25 cellular contexts compared by ENCODE assay signal in the genomic region with DNA sequence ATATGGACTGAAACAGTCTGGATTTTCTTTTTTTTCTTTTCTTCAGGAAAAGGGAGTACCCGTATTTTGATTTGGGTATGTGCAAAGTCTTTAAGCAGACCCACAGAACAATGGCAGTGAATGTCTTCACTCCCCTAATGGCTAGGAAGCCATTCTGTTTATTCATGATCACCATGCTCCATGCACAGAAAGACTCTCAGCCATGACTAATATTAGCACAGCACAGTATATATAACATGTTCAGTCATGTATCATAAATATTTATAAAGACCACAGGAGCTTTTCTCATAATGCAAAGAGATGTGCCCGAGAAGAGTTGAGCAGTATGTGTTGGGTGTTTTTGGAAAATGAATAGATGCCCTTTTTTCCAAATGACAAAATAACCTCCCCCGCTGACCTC.
DNase-seq lines count a peak whose midpoint lies in the region; ATAC-seq, FAIRE-seq and TF ChIP-seq lines count a peak whose summit lies in the region.
"Had no signal": no experiment of that assay in that cellular context is flagged by ENCODE, and none has a peak within 500 bp of the region (broad histone marks: within the 10 kb centered on the region; RNA-seq: fewer than 3 reads in every experiment).

No MANE protein-coding gene starts in this region.

- ATAC-seq in stimulated activated effector memory CD8-positive, alpha-beta T cell treated with anti-CD3 and anti-CD28 coated beads, Interleukin-12 subunit alpha, Interleukin-12 subunit beta, amount 100 ng/mL, for 72 hours = no peak
- no peak for ATAC-seq in activated CD4-positive, CD25-positive, alpha-beta regulatory T cell treated with anti-CD3 and anti-CD28 coated beads, Interleukin-2, amount 50 U/mL, for 24 hours
- ATAC-seq: HepG2, SK-N-SH treated with all-trans-retinoic acid at 6 μM for 48 hours had no signal

- H4K20me1 ChIP-seq in keratinocyte (ENCODE audit: control insufficient read depth, extremely low read depth, insufficient read depth, low read length) (no peaks in the 10 kb centered on the region), hepatocyte (ENCODE audit: insufficient read depth, poor library complexity, severe bottlenecking) (no peaks in the 10 kb centered on the region)

- no peak overlapping the region for H3K9ac ChIP-seq in keratinocyte (ENCODE audit: control insufficient read depth, extremely low read depth, insufficient read depth, low read length)
- H3K9ac ChIP-seq: GM23248 had no signal

- no peaks in the 10 kb centered on the region for H3K9me1 ChIP-seq in keratinocyte (ENCODE audit: control insufficient read depth, extremely low read depth, insufficient read depth, low read length)

- H3K4me3 ChIP-seq in keratinocyte (ENCODE audit: control insufficient read depth in 2 of 3, extremely low read depth in 1 of 3, insufficient read depth in 2 of 3, low read depth in 1 of 3, low read length in 3 of 3) (no peak overlapping the region), hepatocyte (no peak overlapping the region)
- H3K4me3 ChIP-seq: GM23248, HAP-1, PC-9 had no signal

- peaks cover 15% of the 10 kb centered on the region for H3K4me1 Mint-ChIP-seq in activated naive CD4-positive, alpha-beta T cell treated with anti-CD3 and anti-CD28 coated beads, Interleukin-2, amount 50 U/mL, for 24 hours
- peaks cover 9% of the 10 kb centered on the region for H3K4me1 Mint-ChIP-seq in activated naive CD4-positive, alpha-beta T cell treated with anti-CD3 and anti-CD28 coated beads, Interleukin-2, amount 10 ng/mL, durations not matched to agents 7 days and 5 days
- peaks cover 21% of the 10 kb centered on the region for H3K4me1 Mint-ChIP-seq in brain
- peaks cover 21% of the 10 kb centered on the region for H3K4me1 Mint-ChIP-seq in stimulated activated effector memory CD8-positive, alpha-beta T cell treated with anti-CD3 and anti-CD28 coated beads, Interleukin-12 subunit alpha, Interleukin-12 subunit beta, amount 100 ng/mL, for 72 hours

- H2AFZ ChIP-seq in keratinocyte (ENCODE audit: control insufficient read depth, low read length) (no peak overlapping the region), hepatocyte (no peak overlapping the region)
- H2AFZ ChIP-seq: GM23248, PC-9 had no signal

- peaks cover 2% of the 10 kb centered on the region for H3K36me3 Mint-ChIP-seq in activated naive CD4-positive, alpha-beta T cell treated with anti-CD3 and anti-CD28 coated beads, Interleukin-2, amount 50 U/mL, for 24 hours
- H3K36me3 Mint-ChIP-seq in activated naive CD4-positive, alpha-beta T cell treated with anti-CD3 and anti-CD28 coated beads, Interleukin-2, amount 10 ng/mL, durations not matched to agents 7 days and 5 days = no peaks in the 10 kb centered on the region
- peaks cover 6% of the 10 kb centered on the region for H3K36me3 Mint-ChIP-seq in brain
- peaks cover 6% of the 10 kb centered on the region for H3K36me3 Mint-ChIP-seq in stimulated activated effector memory CD8-positive, alpha-beta T cell treated with anti-CD3 and anti-CD28 coated beads, Interleukin-12 subunit alpha, Interleukin-12 subunit beta, amount 100 ng/mL, for 72 hours

- DNase-seq in activated naive CD4-positive, alpha-beta T cell treated with anti-CD3 and anti-CD28 coated beads, Interleukin-2, amount 10 ng/mL, durations not matched to agents 7 days and 5 days = no peak
- DNase-seq in keratinocyte (ENCODE audit: low read depth, low spot score) (no peak), hepatocyte (ENCODE audit: low spot score) (no peak), occipital lobe (lab: John Stamatoyannopoulos, UW) (no peak)
- DNase-seq in stimulated activated effector memory CD8-positive, alpha-beta T cell treated with anti-CD3 and anti-CD28 coated beads, Interleukin-12 subunit alpha, Interleukin-12 subunit beta, amount 100 ng/mL, for 72 hours (ENCODE audit: low spot score in 2 of 2) = no peak
- DNase-seq: 8988T, DMS79, GM23248, KBM-7, NCI-H1105, NCI-H146, NCI-H2029 treated with DMSO at 0.1 percent for 48 hours, NCI-H226, NCI-H510A treated with DMSO at 0.1 percent for 48 hours, NCI-H748 treated with DMSO at 0.1 percent for 48 hours, PC-9, RPMI8226 had no signal

- H3K27me3 Mint-ChIP-seq in activated naive CD4-positive, alpha-beta T cell treated with anti-CD3 and anti-CD28 coated beads, Interleukin-2, amount 50 U/mL, for 24 hours = peaks cover 2% of the 10 kb centered on the region
- peaks cover 16% of the 10 kb centered on the region for H3K27me3 Mint-ChIP-seq in activated naive CD4-positive, alpha-beta T cell treated with anti-CD3 and anti-CD28 coated beads, Interleukin-2, amount 10 ng/mL, durations not matched to agents 7 days and 5 days
- peaks cover 3% of the 10 kb centered on the region for H3K27me3 Mint-ChIP-seq in brain

- TF ChIP-seq CTCF in brain (conservative IDR thresholded peaks at IDR 0.05) = no peak
- no peak for TF ChIP-seq CTCF in keratinocyte (optimal IDR thresholded peaks at IDR 0.05 in 1 of 3, IDR thresholded peaks at IDR 0.05 in 1 of 3, conservative IDR thresholded peaks at IDR 0.05 in 1 of 3; ENCODE audit: extremely low read depth in 1 of 3, insufficient read depth in 2 of 3, low read length in 3 of 3)
- TF ChIP-seq CTCF in hepatocyte (IDR thresholded peaks at IDR 0.05; ENCODE audit: poor library complexity) = no peak

- H3K9me3 ChIP-seq in keratinocyte (ENCODE audit: control insufficient read depth, low read depth, low read length) (no peaks in the 10 kb centered on the region), hepatocyte (ENCODE audit: low read depth) (no peaks in the 10 kb centered on the region)
- H3K9me3 ChIP-seq: HAP-1 had no signal

- H3K27ac Mint-ChIP-seq in activated naive CD4-positive, alpha-beta T cell treated with anti-CD3 and anti-CD28 coated beads, Interleukin-2, amount 50 U/mL, for 24 hours = peak overlapping the region; percentile 10
- no peak overlapping the region for H3K27ac Mint-ChIP-seq in activated naive CD4-positive, alpha-beta T cell treated with anti-CD3 and anti-CD28 coated beads, Interleukin-2, amount 10 ng/mL, durations not matched to agents 7 days and 5 days
- H3K27ac Mint-ChIP-seq in brain = peak overlapping the region in 3 of 5 experiments; percentile 16 to 60 (median 23)
- H3K27ac Mint-ChIP-seq in stimulated activated effector memory CD8-positive, alpha-beta T cell treated with anti-CD3 and anti-CD28 coated beads, Interleukin-12 subunit alpha, Interleukin-12 subunit beta, amount 100 ng/mL, for 72 hours = no peak overlapping the region

- H3K4me1 ChIP-seq in keratinocyte (ENCODE audit: control insufficient read depth, extremely low read depth, insufficient read depth, low read length) (peaks cover 9% of the 10 kb centered on the region), hepatocyte (ENCODE audit: insufficient read depth) (no peaks in the 10 kb centered on the region)
- H3K4me1 ChIP-seq: HAP-1 had no signal

- H3K4me2 ChIP-seq in keratinocyte (ENCODE audit: control insufficient read depth, extremely low read depth, insufficient read depth, low read depth, low read length) (peak overlapping the region; percentile 3), hepatocyte (no peak overlapping the region)
- H3K4me2 ChIP-seq: PC-9 had no signal

- no peak for FAIRE-seq in keratinocyte (lab: Jason Lieb, UNC)
- FAIRE-seq: HepG2 had no signal

- 93% methylated on average over 3 of the region's 3 CpGs for WGBS in hepatocyte (ENCODE audit: low lambda C conversion rate, missing lambda C conversion rate)

- H3K9me3 Mint-ChIP-seq in activated naive CD4-positive, alpha-beta T cell treated with anti-CD3 and anti-CD28 coated beads, Interleukin-2, amount 50 U/mL, for 24 hours = peaks cover 4% of the 10 kb centered on the region
- peaks cover 5% of the 10 kb centered on the region for H3K9me3 Mint-ChIP-seq in activated naive CD4-positive, alpha-beta T cell treated with anti-CD3 and anti-CD28 coated beads, Interleukin-2, amount 10 ng/mL, durations not matched to agents 7 days and 5 days
- H3K9me3 Mint-ChIP-seq in brain = peaks cover 9 to 23% (median 13%) of the 10 kb centered on the region in 5 experiments
- no peaks in the 10 kb centered on the region for H3K9me3 Mint-ChIP-seq in stimulated activated effector memory CD8-positive, alpha-beta T cell treated with anti-CD3 and anti-CD28 coated beads, Interleukin-12 subunit alpha, Interleukin-12 subunit beta, amount 100 ng/mL, for 72 hours

- dilution Hi-C loops in keratinocyte (cut with MboI; ENCODE audit: extremely low pct_ligation_motif_present, low sequenced_read_pairs) = no loop called here

- H3K27ac ChIP-seq in keratinocyte (ENCODE audit: control insufficient read depth, insufficient read depth, low read length) (no peak overlapping the region), hepatocyte (no peak overlapping the region)
- H3K27ac ChIP-seq: C4-2B, GM23248, HL-60, PC-9 had no signal

- CTCF ChIA-PET in activated naive CD4-positive, alpha-beta T cell treated with anti-CD3 and anti-CD28 coated beads, Interleukin-2, amount 10 ng/mL, durations not matched to agents 7 days and 5 days (lab: Charles Lee) = no interaction called here

- H3K4me3 Mint-ChIP-seq in activated naive CD4-positive, alpha-beta T cell treated with anti-CD3 and anti-CD28 coated beads, Interleukin-2, amount 50 U/mL, for 24 hours = no peak overlapping the region
- H3K4me3 Mint-ChIP-seq in activated naive CD4-positive, alpha-beta T cell treated with anti-CD3 and anti-CD28 coated beads, Interleukin-2, amount 10 ng/mL, durations not matched to agents 7 days and 5 days = no peak overlapping the region
- H3K4me3 Mint-ChIP-seq in brain = no peak overlapping the region
- H3K4me3 Mint-ChIP-seq in stimulated activated effector memory CD8-positive, alpha-beta T cell treated with anti-CD3 and anti-CD28 coated beads, Interleukin-12 subunit alpha, Interleukin-12 subunit beta, amount 100 ng/mL, for 72 hours = peak overlapping the region; percentile 4

- H3K36me3 ChIP-seq in keratinocyte (ENCODE audit: control insufficient read depth in 2 of 2, extremely low read depth in 1 of 2, insufficient read depth in 2 of 2, low read length in 2 of 2) (no peaks in the 10 kb centered on the region), hepatocyte (replicated peaks; ENCODE audit: insufficient read depth, low read depth) (no peaks in the 10 kb centered on the region)
- H3K36me3 ChIP-seq: HAP-1 had no signal

- no peaks in the 10 kb centered on the region for H3K9me2 ChIP-seq in hepatocyte (replicated peaks; ENCODE audit: insufficient read depth)

- H3K27me3 ChIP-seq in keratinocyte (ENCODE audit: control insufficient read depth, extremely low read depth, insufficient read depth, low read length) (no peaks in the 10 kb centered on the region), hepatocyte (no peaks in the 10 kb centered on the region)

- H3K79me2 ChIP-seq in keratinocyte (ENCODE audit: control insufficient read depth, insufficient read depth, low read length) (no peaks in the 10 kb centered on the region), hepatocyte (no peaks in the 10 kb centered on the region)

Comparison
In these comparisons a context has a peak if more than half of its experiments do, and no peak if none do; other contexts are left out.
1. H3K27ac Mint-ChIP-seq: peak in activated naive CD4-positive, alpha-beta T cell treated with anti-CD3 and anti-CD28 coated beads, Interleukin-2, amount 50 U/mL, for 24 hours (single experiment) and brain (3 of 5); none in activated naive CD4-positive, alpha-beta T cell treated with anti-CD3 and anti-CD28 coated beads, Interleukin-2, amount 10 ng/mL, durations not matched to agents 7 days and 5 days (single experiment) and stimulated activated effector memory CD8-positive, alpha-beta T cell treated with anti-CD3 and anti-CD28 coated beads, Interleukin-12 subunit alpha, Interleukin-12 subunit beta, amount 100 ng/mL, for 72 hours (single experiment).